ENCODE assay signal across 6 cellular contexts in the genomic region with DNA sequence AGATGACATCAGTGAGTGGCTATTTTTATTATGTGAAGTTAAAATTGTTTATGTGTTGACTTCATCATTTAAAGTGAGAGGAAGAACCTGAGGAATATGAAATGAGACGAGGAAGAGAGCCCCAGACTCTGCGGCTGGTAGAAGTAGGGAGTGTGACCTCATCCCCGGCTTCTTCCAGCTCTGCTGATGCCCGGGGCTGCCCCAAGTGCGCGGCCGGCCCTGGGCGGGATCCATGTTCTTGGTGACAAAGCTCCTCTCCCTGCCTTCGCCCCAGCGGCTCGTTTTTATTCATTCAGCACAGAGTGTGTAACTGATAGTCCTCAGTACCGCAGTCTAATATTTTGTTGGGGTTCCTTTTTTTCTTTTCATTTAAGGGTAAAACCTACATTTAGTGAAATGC.
A peak's percentile ranks its signal among the peaks of the same experiment; 100 is the strongest.
DNase-seq lines count a peak whose midpoint lies in the region; ATAC-seq and TF ChIP-seq lines count a peak whose summit lies in the region.
"Not testable (repeated sequence)": the region's sequence is repeated elsewhere in the genome, so short reads cannot be mapped to it uniquely, and the experiment has no call there.

No MANE protein-coding gene starts in this region.

- H3K9me3 Mint-ChIP-seq in activated CD4-positive, alpha-beta T cell treated with anti-CD3 and anti-CD28 coated beads, Interleukin-2, amount 10 ng/mL, durations not matched to agents 7 days and 5 days; osteocyte (ENCODE audit: unreplicated experiment): not testable (repeated sequence)

- not testable (repeated sequence) for H3K4me1 Mint-ChIP-seq in activated CD4-positive, alpha-beta T cell treated with anti-CD3 and anti-CD28 coated beads, Interleukin-2, amount 10 ng/mL, durations not matched to agents 7 days and 5 days; osteocyte (ENCODE audit: unreplicated experiment)

- not testable (repeated sequence) for H3K36me3 ChIP-seq in MG63; aorta (ENCODE audit: control insufficient read depth in 1 of 2, insufficient read depth in 2 of 2, low read length in 1 of 2)

- H3K27me3 Mint-ChIP-seq in activated CD4-positive, alpha-beta T cell treated with anti-CD3 and anti-CD28 coated beads, Interleukin-2, amount 10 ng/mL, durations not matched to agents 7 days and 5 days; osteocyte (ENCODE audit: unreplicated experiment): not testable (repeated sequence)

- H3K9me3 ChIP-seq in MG63; right cardiac atrium (ENCODE audit: control insufficient read depth, low read length); aorta (ENCODE audit: control insufficient read depth, low read length): not testable (repeated sequence)

- DNase-seq in Daoy (ENCODE audit: low read depth) (peak; percentile 69), MG63 (peak; percentile 62), osteocyte (ENCODE audit: extremely low spot score, unreplicated experiment) (peak; percentile 88)
- peak; percentile 5 for DNase-seq in activated CD4-positive, alpha-beta T cell treated with anti-CD3 and anti-CD28 coated beads, Interleukin-2, amount 10 ng/mL, durations not matched to agents 7 days and 5 days
- DNase-seq in right cardiac atrium, aorta: not testable (repeated sequence)

- H3K4me3 ChIP-seq in MG63; right cardiac atrium (ENCODE audit: low read length); aorta (ENCODE audit: low read length in 2 of 2): not testable (repeated sequence)

- H3K27ac ChIP-seq in right cardiac atrium (ENCODE audit: low read length); aorta (ENCODE audit: low read depth in 1 of 2, low read length in 2 of 2): not testable (repeated sequence)

- not testable (repeated sequence) for H3K27ac Mint-ChIP-seq in activated CD4-positive, alpha-beta T cell treated with anti-CD3 and anti-CD28 coated beads, Interleukin-2, amount 10 ng/mL, durations not matched to agents 7 days and 5 days; osteocyte (ENCODE audit: unreplicated experiment)

- intact Hi-C loops in right cardiac atrium (cut with DNase I); aorta (cut with DNase I): not testable (repeated sequence)

- not testable (repeated sequence) for H3K27me3 ChIP-seq in MG63; right cardiac atrium (ENCODE audit: control insufficient read depth, insufficient read depth); aorta (ENCODE audit: control insufficient read depth in 1 of 2, insufficient read depth in 2 of 2, low read length in 1 of 2)

- ATAC-seq in right cardiac atrium (peak; percentile 22 to 44), aorta (ENCODE audit: low FRiP score) (peak; percentile 44)

- not testable (repeated sequence) for H3K36me3 Mint-ChIP-seq in activated CD4-positive, alpha-beta T cell treated with anti-CD3 and anti-CD28 coated beads, Interleukin-2, amount 10 ng/mL, durations not matched to agents 7 days and 5 days (ENCODE audit: low read depth); osteocyte (ENCODE audit: unreplicated experiment)

- WGBS in right cardiac atrium: 83% methylated on average over 12 of the region's 12 CpGs
- 81% methylated on average over 12 of the region's 12 CpGs for WGBS in aorta, 2 donors

- CTCF ChIA-PET in activated CD4-positive, alpha-beta T cell treated with anti-CD3 and anti-CD28 coated beads, Interleukin-2, amount 10 ng/mL, durations not matched to agents 7 days and 5 days (lab: Charles Lee): not testable (repeated sequence)

- TF ChIP-seq CTCF in osteocyte (IDR thresholded peaks at IDR 0.05): not testable (repeated sequence)

- H3K4me1 ChIP-seq in right cardiac atrium (ENCODE audit: control insufficient read depth, insufficient read depth, low read length); aorta (ENCODE audit: control insufficient read depth in 1 of 2, insufficient read depth in 2 of 2, low read length in 2 of 2): not testable (repeated sequence)

- POLR2A ChIA-PET in activated CD4-positive, alpha-beta T cell treated with anti-CD3 and anti-CD28 coated beads, Interleukin-2, amount 10 ng/mL, durations not matched to agents 7 days and 5 days (lab: Charles Lee): not testable (repeated sequence)

- not testable (repeated sequence) for H3K4me3 Mint-ChIP-seq in activated CD4-positive, alpha-beta T cell treated with anti-CD3 and anti-CD28 coated beads, Interleukin-2, amount 10 ng/mL, durations not matched to agents 7 days and 5 days; osteocyte (ENCODE audit: unreplicated experiment)
